ENCODE assay signal across 10 cellular contexts in genomic region chr3:48399387-48400172, GRCh38. TPM values are rescaled to one million over a fixed set of nuclear protein-coding genes. Genes with fewer than 3 reads are reported as not detected.
DNase-seq lines count a peak whose midpoint lies in the region; TF ChIP-seq lines count a peak whose summit lies in the region.
"Had no signal": no experiment of that assay in that cellular context is flagged by ENCODE, and none has a peak within 500 bp of the region (broad histone marks: within the 10 kb centered on the region; RNA-seq: fewer than 3 reads in every experiment).

No MANE protein-coding gene starts in this region.

- intact Hi-C loops in sigmoid colon (cut with DNase I), result loop anchor here (5.0 kb wide), 2 partner anchors 122 to 158 kb away; partner anchors contain the start of gene PFKFB4

- TF ChIP-seq CTCF in endodermal cell (conservative IDR thresholded peaks at IDR 0.05), result peak; percentile 20
- TF ChIP-seq CTCF in sigmoid colon (IDR thresholded peaks at IDR 0.05), result no peak

- H3K27ac Mint-ChIP-seq in endodermal cell, result no peak overlapping the region

- TF ChIP-seq POLR2A in sigmoid colon (IDR thresholded peaks at IDR 0.05), result no peak

- no peak overlapping the region for H3K4me3 ChIP-seq in endodermal cell (ENCODE audit: low read length)
- no peak overlapping the region for H3K4me3 ChIP-seq in sigmoid colon
- H3K4me3 ChIP-seq: cardiac muscle cell, heart left ventricle, SK-N-MC had no signal

- no peaks in the 10 kb centered on the region for H3K4me1 Mint-ChIP-seq in endodermal cell

- DNase-seq in NCI-H1105 treated with DMSO at 0.1 percent for 48 hours (lab: John Stamatoyannopoulos, UW) (peak; percentile 5), NCI-H1105 (lab: John Stamatoyannopoulos, UW) (no peak), endodermal cell (peak; percentile 57), sigmoid colon (no peak), NCI-H1436 treated with DMSO at 0.1 percent for 48 hours (lab: John Stamatoyannopoulos, UW) (no peak), NOMO-1 treated with dmso at 0.1 percent for 144 hours (lab: John Stamatoyannopoulos, UW; ENCODE audit: unreplicated experiment) (no peak)
- DNase-seq: NCI-H187 had no signal

- H3K27me3 ChIP-seq in endodermal cell (ENCODE audit: control insufficient read depth, insufficient read depth, low read length, poor library complexity, severe bottlenecking), result peaks cover 5% of the 10 kb centered on the region
- no peaks in the 10 kb centered on the region for H3K27me3 ChIP-seq in sigmoid colon
- H3K27me3 ChIP-seq: cardiac muscle cell had no signal

- H3K4me1 ChIP-seq in endodermal cell (ENCODE audit: control insufficient read depth, insufficient read depth, low read length), result no peaks in the 10 kb centered on the region
- H3K4me1 ChIP-seq in sigmoid colon, result peaks cover 0 to 28% (median 23%) of the 10 kb centered on the region in 4 donors

- WGBS in endodermal cell (ENCODE audit: insufficient coverage in 1 of 2, insufficient read length in 1 of 2), 2 experiments, result 86 to 88% methylated on average over 3 to 4 of the region's 4 CpGs
- WGBS in sigmoid colon, 2 donors, result 58 to 59% methylated on average over 4 of the region's 4 CpGs

- no peak overlapping the region for H3K9ac ChIP-seq in endodermal cell (ENCODE audit: extremely low read depth, low read length, poor library complexity, severe bottlenecking)

- no peaks in the 10 kb centered on the region for H3K9me3 ChIP-seq in endodermal cell (ENCODE audit: control insufficient read depth, low read length)
- H3K9me3 ChIP-seq in sigmoid colon, result no peaks in the 10 kb centered on the region
- H3K9me3 ChIP-seq: heart left ventricle had no signal

- H3K27ac ChIP-seq in endodermal cell (ENCODE audit: low read depth, low read length) (peak overlapping the region; percentile 53), sigmoid colon (peak overlapping the region in 3 of 4 donors; percentile 5 to 89 (median 20))
- H3K27ac ChIP-seq: cardiac muscle cell, heart left ventricle, SK-N-MC had no signal

- H3K4me3 Mint-ChIP-seq in endodermal cell, result no peak overlapping the region

- TF ChIP-seq EP300 in sigmoid colon (IDR thresholded peaks at IDR 0.05), result no peak

- H3K36me3 Mint-ChIP-seq in endodermal cell (ENCODE audit: low read depth), result peaks cover 25% of the 10 kb centered on the region

- H3K9me3 Mint-ChIP-seq in endodermal cell, result no peaks in the 10 kb centered on the region

- H3K36me3 ChIP-seq in endodermal cell (ENCODE audit: control insufficient read depth, insufficient read depth, low read length) (peaks cover 27% of the 10 kb centered on the region), sigmoid colon (peaks cover 0 to 14% (median 4%) of the 10 kb centered on the region in 4 donors)
- H3K36me3 ChIP-seq: cardiac muscle cell had no signal

- peaks cover 11% of the 10 kb centered on the region for H3K27me3 Mint-ChIP-seq in endodermal cell (ENCODE audit: insufficient read depth)

RNA-seq across cellular contexts. Expression of gene FBXW12, which starts 27.6 kb away (rescaled TPM):
- 1 to 10 TPM in 1 of 2 donors, under 1 TPM in 1; 0.13 to 1.4 TPM for total RNA-seq in endodermal cell
- 0.61 TPM for polyA plus RNA-seq in endodermal cell (2013, experiment 1 of 2)
- polyA plus RNA-seq in endodermal cell (2013, experiment 2 of 2), result 0.62 TPM
- not detected for total RNA-seq in sigmoid colon
- not detected for polyA plus RNA-seq in sigmoid colon
- total RNA-seq: heart left ventricle had no signal
- polyA plus RNA-seq: heart left ventricle had no signal

RNA-seq across cellular contexts. Expression of gene PLXNB1, which starts 30.3 kb away (rescaled TPM):
- total RNA-seq in endodermal cell (100 to 1,000 TPM; 175 to 216 TPM), sigmoid colon (100 to 1,000 TPM in 1 of 4 donors, 10 to 100 TPM in 3; 59.9 to 162 (median 79.7) TPM)
- 165 TPM for polyA plus RNA-seq in endodermal cell (2013, experiment 1 of 2)
- 157 TPM for polyA plus RNA-seq in endodermal cell (2013, experiment 2 of 2)
- polyA plus RNA-seq in sigmoid colon, result 10 to 100 TPM; 10.2 to 88.0 (median 10.4) TPM

RNA-seq across cellular contexts. Expression of gene CCDC51, which starts 40.3 kb away (rescaled TPM):
- total RNA-seq in endodermal cell, result 10 to 100 TPM; 14.5 to 14.6 TPM
- polyA plus RNA-seq in endodermal cell (2013, experiment 1 of 2), result 15.2 TPM
- polyA plus RNA-seq in endodermal cell (2013, experiment 2 of 2), result 14.4 TPM
- total RNA-seq in sigmoid colon, result 10 to 100 TPM in 3 of 4 donors, 1 to 10 TPM in 1; 9.4 to 22.5 (median 13.1) TPM
- polyA plus RNA-seq in sigmoid colon, result 10 to 100 TPM; 12.7 to 21.6 (median 18.6) TPM

RNA-seq across cellular contexts. Expression of gene TMA7, which starts 40.5 kb away (rescaled TPM):
- total RNA-seq in endodermal cell, result 100 to 1,000 TPM; 290 to 326 TPM
- 420 TPM for polyA plus RNA-seq in endodermal cell (2013, experiment 1 of 2)
- 414 TPM for polyA plus RNA-seq in endodermal cell (2013, experiment 2 of 2)
- total RNA-seq in sigmoid colon, result 100 to 1,000 TPM; 146 to 352 (median 244) TPM
- 100 to 1,000 TPM; 419 to 762 (median 624) TPM for polyA plus RNA-seq in sigmoid colon

RNA-seq across cellular contexts. Expression of gene ATRIP, which starts 47.0 kb away (rescaled TPM):
- 10 to 100 TPM; 11.7 to 16.1 TPM for total RNA-seq in endodermal cell
- polyA plus RNA-seq in endodermal cell (2013, experiment 1 of 2), result 11.6 TPM
- 15.2 TPM for polyA plus RNA-seq in endodermal cell (2013, experiment 2 of 2)
- total RNA-seq in sigmoid colon, result 1 to 10 TPM; 3.4 to 9.4 (median 5.2) TPM
- 1 to 10 TPM; 1.8 to 6.2 (median 2.4) TPM for polyA plus RNA-seq in sigmoid colon

Comparison
In these comparisons a context has a peak if more than half of its experiments do, and no peak if none do; other contexts are left out.
1. DNase-seq: peak in NCI-H1105 treated with DMSO at 0.1 percent for 48 hours (single experiment) and endodermal cell (single experiment); none in NCI-H1105 (single experiment), sigmoid colon (single experiment), NCI-H1436 treated with DMSO at 0.1 percent for 48 hours (single experiment) and NOMO-1 treated with dmso at 0.1 percent for 144 hours (single experiment).